10 cellular contexts compared by ENCODE assay signal in genomic region chr15:53978248-53978906, GRCh38. TPM values are rescaled to one million over a fixed set of nuclear protein-coding genes. Genes with fewer than 3 reads are reported as not detected.
A peak's percentile ranks its signal among the peaks of the same experiment; 100 is the strongest.
DNase-seq lines count a peak whose midpoint lies in the region; ATAC-seq and TF ChIP-seq lines count a peak whose summit lies in the region.
"Had no signal": no experiment of that assay in that cellular context is flagged by ENCODE, and none has a peak within 500 bp of the region (broad histone marks: within the 10 kb centered on the region; RNA-seq: fewer than 3 reads in every experiment).

TSS of gene UNC13C (plus strand) at chr15:53978441. CDS start at chr15:54012904, 34,463 bp downstream.

- no peak within 1 kb of the TSS for H3K4me3 ChIP-seq in ACC112 (ENCODE audit: low read depth, low read length)
- peak within 1 kb of the TSS; percentile 13 to 72 (median 52) for H3K4me3 ChIP-seq in dorsolateral prefrontal cortex
- H3K4me3 ChIP-seq: K562 had no signal

- H3K36me3 ChIP-seq in ACC112 (ENCODE audit: insufficient read depth, low read length) = no peaks in the 10 kb centered on the region

- no peak for TF ChIP-seq CTCF in dorsolateral prefrontal cortex (IDR thresholded peaks at IDR 0.05 in 54 of 56, conservative IDR thresholded peaks at IDR 0.05 in 2 of 56; ENCODE audit: low read depth in 1 of 56, partially characterized antibody in 56 of 56)

- intact Hi-C loops in dorsolateral prefrontal cortex (cut with DNase I) = loop anchor here in 1 of 2 donors (5.0 to 10.0 kb wide), 2 partner anchors 986 to 1219 kb away; partner anchors contain the start of gene RSL24D1

- DNase-seq in NCI-H1105 treated with DMSO at 0.1 percent for 48 hours (lab: John Stamatoyannopoulos, UW) = peak; percentile 38
- peak; percentile 24 to 87 (median 60) for DNase-seq in dorsolateral prefrontal cortex
- DNase-seq in midbrain (lab: John Stamatoyannopoulos, UW) = peak; percentile 5
- no peak for DNase-seq in SKM-1 (lab: John Stamatoyannopoulos, UW; ENCODE audit: unreplicated experiment)
- DNase-seq: DMS153 had no signal

- H3K27me3 ChIP-seq in ACC112 (ENCODE audit: insufficient read depth, low read length) (peaks cover 20% of the 10 kb centered on the region), dorsolateral prefrontal cortex (peaks cover 0 to 44% (median 0%) of the 10 kb centered on the region in 45 donors)

- no peaks in the 10 kb centered on the region for H3K79me2 ChIP-seq in ACC112 (ENCODE audit: control insufficient read depth, insufficient read depth, low read length, unreplicated experiment)

- no peak for ATAC-seq in GM21717 (IDR thresholded peaks at IDR 0.05; ENCODE audit: unreplicated experiment)
- ATAC-seq in HG03378 (IDR thresholded peaks at IDR 0.05; ENCODE audit: unreplicated experiment) = no peak
- no peak for ATAC-seq in HG03039 (IDR thresholded peaks at IDR 0.05; ENCODE audit: unreplicated experiment)
- ATAC-seq: K562 had no signal

- no peaks in the 10 kb centered on the region for H3K4me1 ChIP-seq in ACC112 (ENCODE audit: control insufficient read depth, insufficient read depth, low read length, unreplicated experiment)

- H3K27ac ChIP-seq in ACC112 (ENCODE audit: low read depth, low read length) (no peak within 1 kb of the TSS), dorsolateral prefrontal cortex (peak within 1 kb of the TSS in 55 of 59 donors; percentile 4 to 84 (median 64))

- peak within 1 kb of the TSS; percentile 14 for H2AFZ ChIP-seq in ACC112 (ENCODE audit: low read length, unreplicated experiment)

RNA-seq across cellular contexts. Expression of gene UNC13C, which starts in this region (rescaled TPM):
- 10 to 100 TPM; 10.9 to 71.3 (median 44.3) TPM for total RNA-seq in dorsolateral prefrontal cortex
- total RNA-seq: K562 had no signal
